In genomic region chr1:61079898-61080336, GRCh38 we compare ENCODE assay signal across 8 cellular contexts. TPM values are rescaled to one million over a fixed set of nuclear protein-coding genes. Genes with fewer than 3 reads are reported as not detected.
DNase-seq lines count a peak whose midpoint lies in the region; ATAC-seq and TF ChIP-seq lines count a peak whose summit lies in the region.

No MANE protein-coding gene starts in this region.

- peak overlapping the region; percentile 98 for H3K27ac ChIP-seq in left ventricle myocardium inferior (replicated peaks)

- H3K4me1 ChIP-seq in left ventricle myocardium inferior, result peaks cover 71% of the 10 kb centered on the region

- CTCF ChIA-PET in activated CD8-positive, alpha-beta memory T cell treated with anti-CD3 and anti-CD28 coated beads, Interleukin-2, amount 10 ng/mL, durations not matched to agents 7 days and 5 days (lab: Charles Lee), result no interaction called here

- DNase-seq in activated CD8-positive, alpha-beta memory T cell treated with anti-CD3 and anti-CD28 coated beads, Interleukin-2, amount 10 ng/mL, durations not matched to agents 7 days and 5 days, result no peak
- DNase-seq in activated CD8-positive, alpha-beta memory T cell treated with anti-CD3 and anti-CD28 coated beads, Interleukin-2, amount 50 U/mL, for 4 hours, result no peak
- peak; percentile 78 for DNase-seq in NCI-H446 treated with DMSO at 0.1 percent for 48 hours (lab: John Stamatoyannopoulos, UW)
- peak; percentile 86 for DNase-seq in amniotic epithelial cell (ENCODE audit: low read depth)
- peak; percentile 85 for DNase-seq in left ventricle myocardium inferior
- DNase-seq in progenitor cell of endocrine pancreas (ENCODE audit: low spot score, unreplicated experiment), result no peak

- peak overlapping the region; percentile 50 for H3K4me3 Mint-ChIP-seq in activated CD8-positive, alpha-beta memory T cell treated with anti-CD3 and anti-CD28 coated beads, Interleukin-2, amount 10 ng/mL, durations not matched to agents 7 days and 5 days
- H3K4me3 Mint-ChIP-seq in progenitor cell of endocrine pancreas (ENCODE audit: low read depth), result peak overlapping the region; percentile 32

- H3K4me3 ChIP-seq in left ventricle myocardium inferior, result peak overlapping the region; percentile 88

- H3K36me3 ChIP-seq in left ventricle myocardium inferior, result no peaks in the 10 kb centered on the region

- intact Hi-C loops in left ventricle myocardium inferior (cut with micrococcal nuclease), result loop anchor here (10.0 kb wide), 1 partner anchor 255 kb away; no protein-coding TSS in a partner anchor

- H3K27ac Mint-ChIP-seq in activated CD8-positive, alpha-beta memory T cell treated with anti-CD3 and anti-CD28 coated beads, Interleukin-2, amount 10 ng/mL, durations not matched to agents 7 days and 5 days, result no peak overlapping the region
- H3K27ac Mint-ChIP-seq in progenitor cell of endocrine pancreas, result no peak overlapping the region

- peaks cover 52% of the 10 kb centered on the region for H3K4me1 Mint-ChIP-seq in activated CD8-positive, alpha-beta memory T cell treated with anti-CD3 and anti-CD28 coated beads, Interleukin-2, amount 10 ng/mL, durations not matched to agents 7 days and 5 days
- peaks cover 27% of the 10 kb centered on the region for H3K4me1 Mint-ChIP-seq in progenitor cell of endocrine pancreas (ENCODE audit: low read depth)

- ATAC-seq in activated CD8-positive, alpha-beta memory T cell treated with anti-CD3 and anti-CD28 coated beads, Interleukin-2, amount 10 ng/mL, durations not matched to agents 7 days and 5 days, result no peak
- ATAC-seq in GM18502 (IDR thresholded peaks at IDR 0.05; ENCODE audit: poor library complexity, unreplicated experiment) (no peak), HG02759 (IDR thresholded peaks at IDR 0.05; ENCODE audit: unreplicated experiment) (no peak)

- TF ChIP-seq CTCF in left ventricle myocardium inferior (IDR thresholded peaks at IDR 0.05; ENCODE audit: borderline replicate concordance), result peak; percentile 46
- TF ChIP-seq CTCF in progenitor cell of endocrine pancreas (IDR thresholded peaks at IDR 0.05; ENCODE audit: unreplicated experiment), result no peak

- H3K27me3 ChIP-seq in left ventricle myocardium inferior (ENCODE audit: low read depth), result no peaks in the 10 kb centered on the region

- no peaks in the 10 kb centered on the region for H3K9me3 ChIP-seq in left ventricle myocardium inferior (replicated peaks)

- peaks cover 37% of the 10 kb centered on the region for H3K27me3 Mint-ChIP-seq in activated CD8-positive, alpha-beta memory T cell treated with anti-CD3 and anti-CD28 coated beads, Interleukin-2, amount 10 ng/mL, durations not matched to agents 7 days and 5 days
- H3K27me3 Mint-ChIP-seq in progenitor cell of endocrine pancreas, result peaks cover 60% of the 10 kb centered on the region

- H3K9me3 Mint-ChIP-seq in activated CD8-positive, alpha-beta memory T cell treated with anti-CD3 and anti-CD28 coated beads, Interleukin-2, amount 10 ng/mL, durations not matched to agents 7 days and 5 days (ENCODE audit: low read depth), result no peaks in the 10 kb centered on the region
- H3K9me3 Mint-ChIP-seq in progenitor cell of endocrine pancreas (ENCODE audit: low read depth), result no peaks in the 10 kb centered on the region

- H3K36me3 Mint-ChIP-seq in activated CD8-positive, alpha-beta memory T cell treated with anti-CD3 and anti-CD28 coated beads, Interleukin-2, amount 10 ng/mL, durations not matched to agents 7 days and 5 days, result peaks cover 5% of the 10 kb centered on the region
- H3K36me3 Mint-ChIP-seq in progenitor cell of endocrine pancreas (ENCODE audit: insufficient read depth), result no peaks in the 10 kb centered on the region

RNA-seq across cellular contexts. Expression of gene NFIA, which starts 2.4 kb away (rescaled TPM):
- 1 to 10 TPM in 1 of 2 experiments, under 1 TPM in 1; 0.80 to 5.4 TPM for total RNA-seq in activated CD8-positive, alpha-beta memory T cell treated with anti-CD3 and anti-CD28 coated beads, Interleukin-2, amount 10 ng/mL, durations not matched to agents 7 days and 5 days
- total RNA-seq in left ventricle myocardium inferior (90.2 TPM), progenitor cell of endocrine pancreas (1.2 and 3.9 TPM in 2 replicates)

Comparison
In these comparisons a context has a peak if more than half of its experiments do, and no peak if none do; other contexts are left out.
1. DNase-seq: peak in NCI-H446 treated with DMSO at 0.1 percent for 48 hours (single experiment), amniotic epithelial cell (single experiment) and left ventricle myocardium inferior (single experiment); none in activated CD8-positive, alpha-beta memory T cell treated with anti-CD3 and anti-CD28 coated beads, Interleukin-2, amount 10 ng/mL, durations not matched to agents 7 days and 5 days (single experiment), activated CD8-positive, alpha-beta memory T cell treated with anti-CD3 and anti-CD28 coated beads, Interleukin-2, amount 50 U/mL, for 4 hours (single experiment) and progenitor cell of endocrine pancreas (single experiment).
2. RNA of gene NFIA, which starts 2.4 kb away (total RNA-seq): 90.2 TPM in left ventricle myocardium inferior (single experiment); 0.80 to 5.4 TPM in activated CD8-positive, alpha-beta memory T cell treated with anti-CD3 and anti-CD28 coated beads, Interleukin-2, amount 10 ng/mL, durations not matched to agents 7 days and 5 days and 1.2 to 3.9 TPM in progenitor cell of endocrine pancreas; every median in the first group is over 10 times any median in the second.